Comparison of ENCODE assay signal across 8 cellular contexts in genomic region chr4:75514131-75514948, GRCh38. TPM values are rescaled to one million over a fixed set of nuclear protein-coding genes. Genes with fewer than 3 reads are reported as not detected.
DNase-seq lines count a peak whose midpoint lies in the region; ATAC-seq and TF ChIP-seq lines count a peak whose summit lies in the region.

TSS of gene RCHY1 (minus strand) at chr4:75514403. CDS start at chr4:75514286, 117 bp downstream.
TSS of gene THAP6 (plus strand) at chr4:75514473. CDS start at chr4:75515453, 980 bp downstream.

- H3K4me3 ChIP-seq in BJ (ENCODE audit: low read depth, low read length) (peak within 1 kb of the TSS; percentile 70), colonic mucosa (peak within 1 kb of the TSS; percentile 57)

- H3K4me1 ChIP-seq in colonic mucosa = no peaks in the 10 kb centered on the region

- intact Hi-C loops in colonic mucosa (cut with DNase I) = no loop called here

- POLR2A ChIA-PET in BJ (lab: Charles Lee) = interaction anchor here (0.5 to 0.7 kb wide), 3 partner anchors 19 to 826 kb away, joined by 3 to 4 read pairs (median 3); partner anchors contain the start of gene USO1

- peak; percentile 95 for ATAC-seq in HG03460 (IDR thresholded peaks at IDR 0.05; ENCODE audit: unreplicated experiment)

- H3K9me3 ChIP-seq in colonic mucosa = no peaks in the 10 kb centered on the region

- H3K36me3 ChIP-seq in BJ (ENCODE audit: control insufficient read depth, insufficient read depth, low read length) (peaks cover 1% of the 10 kb centered on the region; the same call in 1 of the 2 replicates), colonic mucosa (no peaks in the 10 kb centered on the region)

- H3K27me3 ChIP-seq in BJ (ENCODE audit: control insufficient read depth, insufficient read depth, low read length) (no peaks in the 10 kb centered on the region), colonic mucosa (no peaks in the 10 kb centered on the region)

- DNase-seq in BJ (ENCODE audit: low read depth) = peak; percentile 76
- peak; percentile 25 for DNase-seq in GM19240 (ENCODE audit: insufficient read length, low spot score)
- peak; percentile 92 to 96 for DNase-seq in NCI-H526 (lab: John Stamatoyannopoulos, UW)
- DNase-seq in activated CD4-positive, alpha-beta T cell treated with anti-CD3 and anti-CD28 coated beads for 48 hours = peak; percentile 95
- peak; percentile 99 for DNase-seq in colonic mucosa
- peak; percentile 99 for DNase-seq in left kidney (ENCODE audit: low read depth, low spot score)
- DNase-seq in stimulated activated CD4-positive, alpha-beta T cell treated with anti-CD3 and anti-CD28 coated beads, Interleukin-2, amount 100 ng/mL, for 4 hours (ENCODE audit: low read depth) = peak; percentile 84

- TF ChIP-seq CTCF in BJ (IDR thresholded peaks at IDR 0.05; ENCODE audit: insufficient read depth, low read depth, low read length) (no peak), colonic mucosa (IDR thresholded peaks at IDR 0.05) (no peak)

- CTCF ChIA-PET in BJ (lab: Yijun Ruan, JAX) = interaction anchor here (0.7 to 1.6 kb wide), 5 partner anchors 15 to 334 kb away, joined by 3 to 4 read pairs (median 3); no protein-coding TSS in a partner anchor

- peak within 1 kb of the TSS; percentile 96 for H3K27ac ChIP-seq in colonic mucosa

- peak within 1 kb of the TSS; percentile 77 to 92 for H3K9ac ChIP-seq in colonic mucosa (ENCODE audit: low read depth in 2 of 2, low read length in 2 of 2)

RNA-seq across cellular contexts. Expression of gene RCHY1, which starts in this region (rescaled TPM):
- polyA plus RNA-seq in BJ (2011; rRNA removed) = 11.0 and 19.4 TPM in 2 replicates
- 6.2 and 10.6 TPM in 2 replicates for polyA minus RNA-seq in BJ (2011; rRNA and poly(A)+ RNA removed)
- 10 to 100 TPM; 31.4 to 41.2 TPM for total RNA-seq in colonic mucosa

RNA-seq across cellular contexts. Expression of gene THAP6, which starts in this region (rescaled TPM):
- polyA plus RNA-seq in BJ (2011; rRNA removed) = 7.3 and 12.4 TPM in 2 replicates
- 6.2 and 7.1 TPM in 2 replicates for polyA minus RNA-seq in BJ (2011; rRNA and poly(A)+ RNA removed)
- 10 to 100 TPM; 11.0 to 13.2 TPM for total RNA-seq in colonic mucosa

Comparison
In these comparisons a context has a peak if more than half of its experiments do, and no peak if none do; other contexts are left out.
1. Peak in every context shown above with its lines: DNase-seq, ATAC-seq, H3K4me3 ChIP-seq and H3K27ac ChIP-seq.
2. DNase-seq: peak in every context shown above with its lines; median percentile 99 in colonic mucosa; 99 in left kidney; 95 in activated CD4-positive, alpha-beta T cell treated with anti-CD3 and anti-CD28 coated beads for 48 hours; 94 in NCI-H526; 84 in stimulated activated CD4-positive, alpha-beta T cell treated with anti-CD3 and anti-CD28 coated beads, Interleukin-2, amount 100 ng/mL, for 4 hours; 76 in BJ; 25 in GM19240.